In genomic region chr4:25160714-25161598, GRCh38 we compare ENCODE assay signal across 8 cellular contexts. TPM values are rescaled to one million over a fixed set of nuclear protein-coding genes. Genes with fewer than 3 reads are reported as not detected.
DNase-seq lines count a peak whose midpoint lies in the region; ATAC-seq, FAIRE-seq and TF ChIP-seq lines count a peak whose summit lies in the region.

No MANE protein-coding gene starts in this region.

- H3K4me1 ChIP-seq in left lung: peaks cover 0 to 40% of the 10 kb centered on the region in 2 donors
- peaks cover 0 to 21% (median 11%) of the 10 kb centered on the region in 4 donors for H3K4me1 ChIP-seq in tibial artery

- no peaks in the 10 kb centered on the region for H3K9me3 ChIP-seq in left lung
- H3K9me3 ChIP-seq in tibial artery: no peaks in the 10 kb centered on the region

- no peak for TF ChIP-seq CTCF in bronchial epithelial cell (IDR thresholded peaks at IDR 0.05; ENCODE audit: insufficient read depth, low read length, severe bottlenecking)
- no peak for TF ChIP-seq CTCF in left lung (IDR thresholded peaks at IDR 0.05)
- no peak for TF ChIP-seq CTCF in tibial artery (IDR thresholded peaks at IDR 0.05)

- no peaks in the 10 kb centered on the region for H3K27me3 Mint-ChIP-seq in activated T-cell treated with anti-CD3 and anti-CD28 coated beads, Interleukin-2, amount 50 U/mL, for 72 hours (ENCODE audit: low read depth)

- peak overlapping the region; percentile 68 for H3K27ac Mint-ChIP-seq in activated T-cell treated with anti-CD3 and anti-CD28 coated beads, Interleukin-2, amount 50 U/mL, for 72 hours

- intact Hi-C loops in left lung (cut with DNase I): no loop called here
- intact Hi-C loops in tibial artery (cut with DNase I; ENCODE audit: low total_unique reads): loop anchor here (10.0 kb wide), 1 partner anchor 366 kb away; the partner anchor contains the start of gene SOD3

- FAIRE-seq in bronchial epithelial cell (lab: Jason Lieb, UNC): no peak

- peak; percentile 36 to 43 for ATAC-seq in activated T-cell treated with anti-CD3 and anti-CD28 coated beads, Interleukin-2, amount 50 U/mL, for 72 hours (replicated peaks in 1 of 2)
- ATAC-seq in HG02798 (IDR thresholded peaks at IDR 0.05; ENCODE audit: poor library complexity, unreplicated experiment): peak; percentile 25
- peak; percentile 62 for ATAC-seq in left lung

- H3K27me3 ChIP-seq in bronchial epithelial cell (ENCODE audit: control insufficient read depth, insufficient read depth, low read length) (no peaks in the 10 kb centered on the region), left lung (no peaks in the 10 kb centered on the region), tibial artery (no peaks in the 10 kb centered on the region)

- H3K4me3 Mint-ChIP-seq in activated T-cell treated with anti-CD3 and anti-CD28 coated beads, Interleukin-2, amount 50 U/mL, for 72 hours: peak overlapping the region; percentile 80 to 92

- H3K36me3 Mint-ChIP-seq in activated T-cell treated with anti-CD3 and anti-CD28 coated beads, Interleukin-2, amount 50 U/mL, for 72 hours (ENCODE audit: insufficient read depth in 2 of 2): peaks cover 6 to 11% of the 10 kb centered on the region in 2 donors

- H3K4me1 Mint-ChIP-seq in activated T-cell treated with anti-CD3 and anti-CD28 coated beads, Interleukin-2, amount 50 U/mL, for 72 hours (ENCODE audit: low read depth): peaks cover 43% of the 10 kb centered on the region

- H3K36me3 ChIP-seq in bronchial epithelial cell (ENCODE audit: control insufficient read depth, insufficient read depth, low read length) (no peaks in the 10 kb centered on the region), left lung (peaks cover 0 to 2% of the 10 kb centered on the region in 2 donors), tibial artery (peaks cover 0 to 2% (median 0%) of the 10 kb centered on the region in 3 donors)

- DNase-seq in activated T-cell treated with anti-CD3 and anti-CD28 coated beads, Interleukin-2, amount 50 U/mL, for 72 hours: peak in 1 of 2 donors; percentile 19
- DNase-seq in activated T-cell treated with anti-CD3 and anti-CD28 coated beads, Interleukin-2, amount 50 U/mL, for 1 hour: no peak
- DNase-seq in NCI-H774 (lab: John Stamatoyannopoulos, UW) (peak; percentile 64), bronchial epithelial cell (ENCODE audit: low read depth) (peak; percentile 20), left lung (no peak), tibial artery (peak in 1 of 2 donors; percentile 27), GM19238 (ENCODE audit: insufficient read length, low spot score) (no peak)

- H3K27ac ChIP-seq in left lung (peak overlapping the region; percentile 96), tibial artery (peak overlapping the region; percentile 90 to 99)

- H3K9me3 Mint-ChIP-seq in activated T-cell treated with anti-CD3 and anti-CD28 coated beads, Interleukin-2, amount 50 U/mL, for 72 hours: no peaks in the 10 kb centered on the region

- peak overlapping the region; percentile 79 for H3K4me3 ChIP-seq in bronchial epithelial cell (ENCODE audit: low read depth, low read length)
- peak overlapping the region; percentile 59 to 81 for H3K4me3 ChIP-seq in left lung
- H3K4me3 ChIP-seq in tibial artery: peak overlapping the region; percentile 61 to 78

RNA-seq across cellular contexts. Expression of gene SEPSECS, which starts 0.7 kb away (rescaled TPM):
- total RNA-seq in activated T-cell treated with anti-CD3 and anti-CD28 coated beads, Interleukin-2, amount 50 U/mL, for 72 hours: 10 to 100 TPM; 21.6 to 27.9 TPM
- 6.6 and 7.0 TPM in 2 replicates for total RNA-seq in bronchial epithelial cell
- 1 to 10 TPM; 8.2 to 9.1 TPM for total RNA-seq in left lung

Comparison
In these comparisons a context has a peak if more than half of its experiments do, and no peak if none do; other contexts are left out.
1. DNase-seq: peak in NCI-H774 (single experiment) and bronchial epithelial cell (single experiment); none in activated T-cell treated with anti-CD3 and anti-CD28 coated beads, Interleukin-2, amount 50 U/mL, for 1 hour (single experiment), left lung (0 of 2) and GM19238 (single experiment).
2. Peak in every context shown above with its lines, with median percentiles within 50 percentile points of each other: ATAC-seq and H3K4me3 ChIP-seq.